ENCODE assay signal across 1 cellular context in the genomic region with DNA sequence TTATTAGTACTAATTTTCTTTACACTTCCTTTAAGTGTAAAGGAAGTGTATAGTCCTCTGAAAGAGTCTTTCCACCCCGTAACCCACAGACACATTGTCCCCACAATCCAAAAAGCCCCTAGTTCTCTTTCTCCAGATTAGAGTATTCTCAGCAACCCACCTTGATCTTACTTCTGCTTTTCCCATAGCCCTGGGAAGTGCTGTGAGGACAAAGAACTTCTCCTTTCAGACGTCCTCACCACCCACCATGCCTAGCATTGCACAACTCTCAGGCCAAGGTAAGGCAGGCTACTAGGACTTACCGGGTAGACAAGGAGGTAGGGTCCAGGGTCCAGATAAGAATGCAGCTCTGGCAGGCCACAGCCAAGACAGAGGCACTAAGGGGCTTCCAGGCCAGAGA.
TF ChIP-seq lines count a peak whose summit lies in the region.

No MANE protein-coding gene starts in this region.

TF ChIP-seq in WTC11, 78 proteins besides CTCF, POLR2A, EP300 and RAD21 (continued from another document):
- TF ChIP-seq, protein P1, sequence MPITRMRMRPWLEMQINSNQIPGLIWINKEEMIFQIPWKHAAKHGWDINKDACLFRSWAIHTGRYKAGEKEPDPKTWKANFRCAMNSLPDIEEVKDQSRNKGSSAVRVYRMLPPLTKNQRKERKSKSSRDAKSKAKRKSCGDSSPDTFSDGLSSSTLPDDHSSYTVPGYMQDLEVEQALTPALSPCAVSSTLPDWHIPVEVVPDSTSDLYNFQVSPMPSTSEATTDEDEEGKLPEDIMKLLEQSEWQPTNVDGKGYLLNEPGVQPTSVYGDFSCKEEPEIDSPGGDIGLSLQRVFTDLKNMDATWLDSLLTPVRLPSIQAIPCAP (CRISPR knock-in tag; IDR thresholded peaks at IDR 0.05), result no peak
- TF ChIP-seq GTF2I (CRISPR knock-in tag; conservative IDR thresholded peaks at IDR 0.05) (no peak), ETV6 (CRISPR knock-in tag; IDR thresholded peaks at IDR 0.05) (no peak), GRHL2 (CRISPR knock-in tag; IDR thresholded peaks at IDR 0.05; ENCODE audit: insufficient replicate concordance, severe bottlenecking) (no peak), GABPB1 (CRISPR knock-in tag; IDR thresholded peaks at IDR 0.05) (no peak), TP53 (CRISPR knock-in tag; IDR thresholded peaks at IDR 0.05) (no peak), JUN (CRISPR knock-in tag; IDR thresholded peaks at IDR 0.05) (no peak)
- TF ChIP-seq, protein P2, sequence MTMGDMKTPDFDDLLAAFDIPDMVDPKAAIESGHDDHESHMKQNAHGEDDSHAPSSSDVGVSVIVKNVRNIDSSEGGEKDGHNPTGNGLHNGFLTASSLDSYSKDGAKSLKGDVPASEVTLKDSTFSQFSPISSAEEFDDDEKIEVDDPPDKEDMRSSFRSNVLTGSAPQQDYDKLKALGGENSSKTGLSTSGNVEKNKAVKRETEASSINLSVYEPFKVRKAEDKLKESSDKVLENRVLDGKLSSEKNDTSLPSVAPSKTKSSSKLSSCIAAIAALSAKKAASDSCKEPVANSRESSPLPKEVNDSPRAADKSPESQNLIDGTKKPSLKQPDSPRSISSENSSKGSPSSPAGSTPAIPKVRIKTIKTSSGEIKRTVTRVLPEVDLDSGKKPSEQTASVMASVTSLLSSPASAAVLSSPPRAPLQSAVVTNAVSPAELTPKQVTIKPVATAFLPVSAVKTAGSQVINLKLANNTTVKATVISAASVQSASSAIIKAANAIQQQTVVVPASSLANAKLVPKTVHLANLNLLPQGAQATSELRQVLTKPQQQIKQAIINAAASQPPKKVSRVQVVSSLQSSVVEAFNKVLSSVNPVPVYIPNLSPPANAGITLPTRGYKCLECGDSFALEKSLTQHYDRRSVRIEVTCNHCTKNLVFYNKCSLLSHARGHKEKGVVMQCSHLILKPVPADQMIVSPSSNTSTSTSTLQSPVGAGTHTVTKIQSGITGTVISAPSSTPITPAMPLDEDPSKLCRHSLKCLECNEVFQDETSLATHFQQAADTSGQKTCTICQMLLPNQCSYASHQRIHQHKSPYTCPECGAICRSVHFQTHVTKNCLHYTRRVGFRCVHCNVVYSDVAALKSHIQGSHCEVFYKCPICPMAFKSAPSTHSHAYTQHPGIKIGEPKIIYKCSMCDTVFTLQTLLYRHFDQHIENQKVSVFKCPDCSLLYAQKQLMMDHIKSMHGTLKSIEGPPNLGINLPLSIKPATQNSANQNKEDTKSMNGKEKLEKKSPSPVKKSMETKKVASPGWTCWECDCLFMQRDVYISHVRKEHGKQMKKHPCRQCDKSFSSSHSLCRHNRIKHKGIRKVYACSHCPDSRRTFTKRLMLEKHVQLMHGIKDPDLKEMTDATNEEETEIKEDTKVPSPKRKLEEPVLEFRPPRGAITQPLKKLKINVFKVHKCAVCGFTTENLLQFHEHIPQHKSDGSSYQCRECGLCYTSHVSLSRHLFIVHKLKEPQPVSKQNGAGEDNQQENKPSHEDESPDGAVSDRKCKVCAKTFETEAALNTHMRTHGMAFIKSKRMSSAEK (CRISPR knock-in tag; IDR thresholded peaks at IDR 0.05; ENCODE audit: borderline replicate concordance), result no peak
